ENCODE assay signal across 8 cellular contexts in the genomic region with DNA sequence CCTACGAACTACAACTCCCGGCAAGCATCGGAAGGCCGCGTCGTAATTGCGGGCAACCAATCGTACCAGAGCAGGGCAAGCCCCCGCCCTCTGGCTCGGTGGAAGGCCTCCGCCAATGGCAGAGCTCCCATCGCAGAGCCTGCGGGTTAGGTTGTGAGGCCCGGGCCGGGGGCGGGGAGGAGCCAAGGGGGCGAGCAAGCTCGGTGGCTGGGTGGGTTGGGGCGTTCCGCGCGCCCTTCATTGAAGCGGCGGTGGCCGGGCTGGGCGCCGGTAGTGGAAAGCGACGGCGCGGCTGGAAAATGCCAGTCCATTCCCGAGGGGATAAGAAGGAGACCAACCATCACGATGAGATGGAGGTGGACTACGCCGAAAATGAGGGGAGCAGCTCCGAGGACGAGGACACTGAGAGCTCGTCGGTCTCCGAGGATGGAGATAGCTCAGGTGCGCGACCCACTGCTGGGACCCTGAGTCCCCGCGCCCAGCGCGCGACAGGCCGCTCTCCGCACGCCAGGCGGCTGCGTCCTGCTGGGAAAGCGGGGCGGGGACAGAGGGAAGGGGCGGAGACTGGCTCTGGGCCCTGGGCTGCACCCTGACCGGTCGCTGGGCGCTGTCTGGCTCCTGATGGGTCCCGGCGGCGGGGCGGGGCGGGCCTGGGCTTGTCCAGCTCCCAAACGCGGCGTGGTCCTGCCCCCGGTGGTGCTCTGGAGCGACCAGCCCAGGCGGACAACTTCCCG. TPM values are rescaled to one million over a fixed set of nuclear protein-coding genes. Genes with fewer than 3 reads are reported as not detected.
DNase-seq lines count a peak whose midpoint lies in the region; ATAC-seq and TF ChIP-seq lines count a peak whose summit lies in the region.

A gene with protein sequence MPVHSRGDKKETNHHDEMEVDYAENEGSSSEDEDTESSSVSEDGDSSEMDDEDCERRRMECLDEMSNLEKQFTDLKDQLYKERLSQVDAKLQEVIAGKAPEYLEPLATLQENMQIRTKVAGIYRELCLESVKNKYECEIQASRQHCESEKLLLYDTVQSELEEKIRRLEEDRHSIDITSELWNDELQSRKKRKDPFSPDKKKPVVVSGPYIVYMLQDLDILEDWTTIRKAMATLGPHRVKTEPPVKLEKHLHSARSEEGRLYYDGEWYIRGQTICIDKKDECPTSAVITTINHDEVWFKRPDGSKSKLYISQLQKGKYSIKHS (plus strand): TSS at position 121 of the 734 bp plus-strand sequence. CDS start 179 bp downstream, at position 300.

- peaks cover 8% of the 10 kb centered on the region; the same call in 1 of the 2 replicates for H3K4me1 ChIP-seq in HUES48 (ENCODE audit: control insufficient read depth, insufficient read depth, low read length)
- no peaks in the 10 kb centered on the region for H3K4me1 ChIP-seq in NT2/D1 (ENCODE audit: insufficient read depth, insufficient read length)
- peaks cover 7% of the 10 kb centered on the region for H3K4me1 ChIP-seq in endocrine pancreas (ENCODE audit: control insufficient read depth, insufficient read depth, low read length)
- H3K4me1 ChIP-seq in mesendoderm (ENCODE audit: control insufficient read depth, low read depth, low read length) = peaks cover 3% of the 10 kb centered on the region

- H4K5ac ChIP-seq in mesendoderm (ENCODE audit: low read length) = no peak within 1 kb of the TSS

- H3K4me3 ChIP-seq in HUES48 (ENCODE audit: low read depth, low read length) (peak within 1 kb of the TSS; percentile 97), NT2/D1 (ENCODE audit: insufficient read length, low read depth) (peak within 1 kb of the TSS; percentile 95), endocrine pancreas (ENCODE audit: control insufficient read depth, insufficient read depth, low read length) (peak within 1 kb of the TSS; percentile 92), mesendoderm (ENCODE audit: low read length) (peak within 1 kb of the TSS; percentile 91)

- peaks cover 28% of the 10 kb centered on the region for H3K36me3 Mint-ChIP-seq in Calu3 (ENCODE audit: insufficient read depth, unreplicated experiment)

- no peak for TF ChIP-seq CTCF in Calu3 (IDR thresholded peaks at IDR 0.05; ENCODE audit: unreplicated experiment)

- peak within 1 kb of the TSS; percentile 96 for H3K56ac ChIP-seq in mesendoderm (ENCODE audit: low read length)

- intact Hi-C loops in Calu3 (cut with micrococcal nuclease; ENCODE audit: unreplicated experiment) = loop anchor here (1.0 to 5.0 kb wide), 2 partner anchors 17 to 241 kb away; partner anchors contain the start of gene RALGAPA1

- H3K9ac ChIP-seq in HUES48 (ENCODE audit: low read depth, low read length) (peak within 1 kb of the TSS; percentile 90), NT2/D1 (ENCODE audit: insufficient read length, low read depth) (peak within 1 kb of the TSS; percentile 98), endocrine pancreas (ENCODE audit: control insufficient read depth, insufficient read depth, low read length) (peak within 1 kb of the TSS; percentile 93), mesendoderm (ENCODE audit: low read length) (peak within 1 kb of the TSS; percentile 85)

- H3K23ac ChIP-seq in mesendoderm (ENCODE audit: low read length) = peak within 1 kb of the TSS; percentile 83

- no peaks in the 10 kb centered on the region for H3K27me3 Mint-ChIP-seq in Calu3 (ENCODE audit: unreplicated experiment)

- peak within 1 kb of the TSS; percentile 3 for H3K18ac ChIP-seq in mesendoderm (ENCODE audit: low read length)

- no peak within 1 kb of the TSS for H2BK15ac ChIP-seq in mesendoderm (replicated peaks; ENCODE audit: low read depth)

- peak within 1 kb of the TSS; percentile 72 for H2BK5ac ChIP-seq in mesendoderm (ENCODE audit: low read length)

- CTCF ChIA-PET in Calu3 (lab: Charles Lee) = interaction anchor here (0.6 to 1.0 kb wide), 2 partner anchors 8 to 244 kb away, joined by 3 to 4 read pairs; no protein-coding TSS in a partner anchor

- H3K36me3 ChIP-seq in HUES48 (ENCODE audit: control insufficient read depth, insufficient read depth, low read length) (peaks cover 2% of the 10 kb centered on the region; the same call in 1 of the 2 replicates), NT2/D1 (ENCODE audit: insufficient read depth, insufficient read length, low read length) (no peaks in the 10 kb centered on the region), endocrine pancreas (ENCODE audit: control insufficient read depth, insufficient read depth, low read length) (no peaks in the 10 kb centered on the region), mesendoderm (ENCODE audit: control insufficient read depth, insufficient read depth, low read length) (no peaks in the 10 kb centered on the region)

- no peak within 1 kb of the TSS for H2BK120ac ChIP-seq in mesendoderm (ENCODE audit: low read depth, low read length)

- no peaks in the 10 kb centered on the region for H3K9me3 Mint-ChIP-seq in Calu3 (ENCODE audit: low read depth, unreplicated experiment)

- H3K4ac ChIP-seq in mesendoderm (ENCODE audit: low read depth, low read length) = no peak within 1 kb of the TSS

- no CpG with 5 or more reads among the region's 70 CpGs for WGBS in mesendoderm (ENCODE audit: extremely low coverage, insufficient coverage, low lambda C conversion rate)

- H3K9me3 ChIP-seq in HUES48 (ENCODE audit: control insufficient read depth, insufficient read depth, low read length) (no peaks in the 10 kb centered on the region), NT2/D1 (ENCODE audit: insufficient read depth, low read length) (no peaks in the 10 kb centered on the region), endocrine pancreas (ENCODE audit: control insufficient read depth, low read length) (no peaks in the 10 kb centered on the region)

- peaks cover 11% of the 10 kb centered on the region for H3K4me1 Mint-ChIP-seq in Calu3 (ENCODE audit: low read depth, unreplicated experiment)

- H4K8ac ChIP-seq in mesendoderm (ENCODE audit: low read depth, low read length) = no peak within 1 kb of the TSS

- H3K79me1 ChIP-seq in mesendoderm (ENCODE audit: low read length) = peaks cover 6% of the 10 kb centered on the region

- H2AK5ac ChIP-seq in mesendoderm (ENCODE audit: low read length) = no peak within 1 kb of the TSS

- peak; percentile 97 for DNase-seq in Calu3
- DNase-seq in NT2/D1 (ENCODE audit: low read depth, low spot score) = peak; percentile 95
- peak; percentile 90 for DNase-seq in activated CD8-positive, alpha-beta memory T cell treated with anti-CD3 and anti-CD28 coated beads, Interleukin-2, amount 50 U/mL, for 24 hours (ENCODE audit: extremely low read depth)
- peak; percentile 99 for DNase-seq in mesendoderm
- DNase-seq in stimulated activated CD8-positive, alpha-beta memory T cell treated with anti-CD3 and anti-CD28 coated beads, Interleukin-12 subunit alpha, Interleukin-12 subunit beta, amount 100 ng/mL, for 4 hours (ENCODE audit: low read depth) = peak; percentile 91

- H3K4me3 Mint-ChIP-seq in Calu3 (ENCODE audit: low read depth, unreplicated experiment) = peak within 1 kb of the TSS; percentile 78

- peak within 1 kb of the TSS; percentile 77 for H3K27ac Mint-ChIP-seq in Calu3 (ENCODE audit: unreplicated experiment)

- ATAC-seq in GM21423 (IDR thresholded peaks at IDR 0.05; ENCODE audit: unreplicated experiment) = peak; percentile 94

- BruUV-seq in Calu3 (replicated peaks; lab: Mats Ljungman, UMichigan) = no TSS peak

- H3K4me2 ChIP-seq in mesendoderm (ENCODE audit: low read length) = peak within 1 kb of the TSS; percentile 95

- no peaks in the 10 kb centered on the region for H3K27me3 ChIP-seq in HUES48 (ENCODE audit: control insufficient read depth, insufficient read depth, low read length)
- H3K27me3 ChIP-seq in NT2/D1 (ENCODE audit: insufficient read depth, insufficient read length) = no peaks in the 10 kb centered on the region
- no peaks in the 10 kb centered on the region for H3K27me3 ChIP-seq in endocrine pancreas (ENCODE audit: control insufficient read depth, insufficient read depth, low read length)
- H3K27me3 ChIP-seq in mesendoderm (ENCODE audit: insufficient read depth, low read length, poor library complexity) = no peaks in the 10 kb centered on the region

- peak within 1 kb of the TSS; percentile 99 for H3K27ac ChIP-seq in HUES48 (ENCODE audit: low read depth, low read length)
- peak within 1 kb of the TSS; percentile 65 for H3K27ac ChIP-seq in mesendoderm (ENCODE audit: low read depth, low read length)

- H3K79me2 ChIP-seq in mesendoderm (ENCODE audit: control insufficient read depth, insufficient read depth, low read length) = peaks cover 3% of the 10 kb centered on the region

RNA-seq across cellular contexts. Expression of the gene that starts here (rescaled TPM):
- total RNA-seq in Calu3 (2022) = 10.5 and 10.6 TPM in 2 replicates
- 7.1 TPM for polyA plus RNA-seq in mesendoderm (2013, experiment 1 of 2)
- 7.2 TPM for polyA plus RNA-seq in mesendoderm (2013, experiment 2 of 2)

Comparison
In these comparisons a context has a peak if more than half of its experiments do, and no peak if none do; other contexts are left out.
1. Peak in every context shown above with its lines: DNase-seq, ATAC-seq, H3K4me3 ChIP-seq and H3K27ac ChIP-seq.